ENCODE assay signal across 39 cellular contexts in genomic region chr9:28758971-28759370, GRCh38.
"Had no signal": no experiment of that assay in that cellular context is flagged by ENCODE, and none has a peak within 500 bp of the region (broad histone marks: within the 10 kb centered on the region; RNA-seq: fewer than 3 reads in every experiment).

No MANE protein-coding gene starts in this region.

- H3K4me1 ChIP-seq: adrenal gland, ascending aorta, body of pancreas, breast epithelium had no signal

- DNase-seq: activated effector memory CD4-positive, alpha-beta T cell treated with anti-CD3 and anti-CD28 coated beads, Interleukin-2, amount 50 U/mL, for 16 hours; activated effector memory CD4-positive, alpha-beta T cell treated with Interleukin-2 at 50 U/mL for 16 hours; activated gamma-delta T cell; activated gamma-delta T cell treated with Interleukin-2 at 50 U/mL for 16 hours; activated naive CD4-positive, alpha-beta T cell; activated naive CD4-positive, alpha-beta T cell treated with anti-CD3 and anti-CD28 coated beads for 36 hours; activated naive CD4-positive, alpha-beta T cell treated with anti-CD3 and anti-CD28 coated beads, Interleukin-2, amount 10 ng/mL, durations not matched to agents 7 days and 5 days; activated naive CD4-positive, alpha-beta T cell treated with anti-CD3 and anti-CD28 coated beads, Interleukin-2, amount 50 U/mL, for 16 hours; activated naive CD4-positive, alpha-beta T cell treated with Interleukin-2 at 50 U/mL for 16 hours; activated naive CD8-positive, alpha-beta T cell treated with anti-CD3 and anti-CD28 coated beads for 36 hours; activated naive CD8-positive, alpha-beta T cell treated with anti-CD3 and anti-CD28 coated beads, Interleukin-2, amount 10 ng/mL, durations not matched to agents 7 days and 5 days; activated naive CD8-positive, alpha-beta T cell treated with anti-CD3 and anti-CD28 coated beads, Interleukin-2, amount 50 U/mL, for 24 hours; activated T-cell treated with anti-CD3 and anti-CD28 coated beads for 4 hours; activated T-cell treated with anti-CD3 and anti-CD28 coated beads, Interleukin-2, amount 50 U/mL, for 1 hour; activated T-cell treated with anti-CD3 and anti-CD28 coated beads, Interleukin-2, amount 50 U/mL, for 24 hours; activated T-cell treated with anti-CD3 and anti-CD28 coated beads, Interleukin-2, amount 50 U/mL, for 4 hours; activated T-cell treated with anti-CD3 and anti-CD28 coated beads, Interleukin-2, amount 50 U/mL, for 48 hours; activated T-cell treated with anti-CD3 and anti-CD28 coated beads, Interleukin-2, amount 50 U/mL, for 72 hours; adrenal gland; amniotic stem cell; amygdala; anterior cingulate cortex; aorta; body of pancreas; brain microvascular endothelial cell; caudate nucleus; central memory CD4-positive, alpha-beta T cell; cerebellar nuclear complex had no signal

- H3K9me3 Mint-ChIP-seq: activated naive CD4-positive, alpha-beta T cell treated with anti-CD3 and anti-CD28 coated beads, Interleukin-2, amount 50 U/mL, for 72 hours; activated naive CD8-positive, alpha-beta T cell treated with anti-CD3 and anti-CD28 coated beads, Interleukin-2, amount 10 ng/mL, durations not matched to agents 7 days and 5 days had no signal

- H3K27me3 Mint-ChIP-seq: activated naive CD4-positive, alpha-beta T cell treated with anti-CD3 and anti-CD28 coated beads, Interleukin-2, amount 10 ng/mL, durations not matched to agents 7 days and 5 days; activated naive CD4-positive, alpha-beta T cell treated with anti-CD3 and anti-CD28 coated beads, Interleukin-2, amount 50 U/mL, for 24 hours; activated naive CD8-positive, alpha-beta T cell; activated naive CD8-positive, alpha-beta T cell treated with anti-CD3 and anti-CD28 coated beads for 36 hours; activated naive CD8-positive, alpha-beta T cell treated with anti-CD3 and anti-CD28 coated beads, Interleukin-2, amount 10 ng/mL, durations not matched to agents 7 days and 5 days; activated naive CD8-positive, alpha-beta T cell treated with anti-CD3 and anti-CD28 coated beads, Interleukin-2, amount 50 U/mL, for 24 hours; activated T-cell treated with anti-CD3 and anti-CD28 coated beads, Interleukin-2, amount 50 U/mL, for 24 hours; activated T-helper 17 cell treated with anti-CD3 and anti-CD28 coated beads, Interleukin-2, amount 50 U/mL, for 72 hours; brain; central memory CD8-positive, alpha-beta T cell had no signal

- H3K4me3 Mint-ChIP-seq: activated naive CD4-positive, alpha-beta T cell treated with anti-CD3 and anti-CD28 coated beads for 36 hours; activated naive CD4-positive, alpha-beta T cell treated with anti-CD3 and anti-CD28 coated beads, Interleukin-2, amount 10 ng/mL, durations not matched to agents 7 days and 5 days; activated naive CD4-positive, alpha-beta T cell treated with anti-CD3 and anti-CD28 coated beads, Interleukin-2, amount 50 U/mL, for 24 hours; activated naive CD8-positive, alpha-beta T cell; activated naive CD8-positive, alpha-beta T cell treated with anti-CD3 and anti-CD28 coated beads for 36 hours; activated naive CD8-positive, alpha-beta T cell treated with anti-CD3 and anti-CD28 coated beads, Interleukin-2, amount 10 ng/mL, durations not matched to agents 7 days and 5 days; activated naive CD8-positive, alpha-beta T cell treated with anti-CD3 and anti-CD28 coated beads, Interleukin-2, amount 50 U/mL, for 24 hours; activated T-cell treated with anti-CD3 and anti-CD28 coated beads, Interleukin-2, amount 50 U/mL, for 24 hours; activated T-cell treated with anti-CD3 and anti-CD28 coated beads, Interleukin-2, amount 50 U/mL, for 4 hours; activated T-cell treated with anti-CD3 and anti-CD28 coated beads, Interleukin-2, amount 50 U/mL, for 72 hours; activated T-helper 1 cell treated with anti-CD3 and anti-CD28 coated beads, Interleukin-12 subunit alpha, Interleukin-12 subunit beta, Interleukin-2, Interleukin-4 antibody, amounts not matched to agents 30 ng/mL and 10 ng/mL and 1 ng/mL, durations not matched to agents 14 hours and 24 hours and 36 hours; activated T-helper 17 cell treated with anti-CD3 and anti-CD28 coated beads, Interleukin-2, amount 50 U/mL, for 72 hours; brain; central memory CD8-positive, alpha-beta T cell had no signal

- H3K27ac ChIP-seq: adrenal gland, ascending aorta, body of pancreas, brain microvascular endothelial cell, breast epithelium, cardiac muscle cell had no signal

- H3K4me3 ChIP-seq: adrenal gland, ascending aorta, body of pancreas, breast epithelium, cardiac muscle cell had no signal

- H3K4me1 Mint-ChIP-seq: activated naive CD4-positive, alpha-beta T cell treated with anti-CD3 and anti-CD28 coated beads, Interleukin-2, amount 10 ng/mL, durations not matched to agents 7 days and 5 days; activated naive CD4-positive, alpha-beta T cell treated with anti-CD3 and anti-CD28 coated beads, Interleukin-2, amount 50 U/mL, for 24 hours; activated naive CD8-positive, alpha-beta T cell treated with anti-CD3 and anti-CD28 coated beads for 36 hours; activated naive CD8-positive, alpha-beta T cell treated with anti-CD3 and anti-CD28 coated beads, Interleukin-2, amount 10 ng/mL, durations not matched to agents 7 days and 5 days; activated naive CD8-positive, alpha-beta T cell treated with anti-CD3 and anti-CD28 coated beads, Interleukin-2, amount 50 U/mL, for 24 hours; activated T-helper 17 cell treated with anti-CD3 and anti-CD28 coated beads, Interleukin-2, amount 50 U/mL, for 72 hours; brain; central memory CD8-positive, alpha-beta T cell had no signal

- H3K36me3 ChIP-seq: adrenal gland, ascending aorta, brain microvascular endothelial cell, breast epithelium, cardiac muscle cell had no signal

- H3K27ac Mint-ChIP-seq: activated naive CD4-positive, alpha-beta T cell treated with anti-CD3 and anti-CD28 coated beads for 36 hours; activated naive CD4-positive, alpha-beta T cell treated with anti-CD3 and anti-CD28 coated beads, Interleukin-2, amount 10 ng/mL, durations not matched to agents 7 days and 5 days; activated naive CD4-positive, alpha-beta T cell treated with anti-CD3 and anti-CD28 coated beads, Interleukin-2, amount 50 U/mL, for 24 hours; activated naive CD4-positive, alpha-beta T cell treated with anti-CD3 and anti-CD28 coated beads, Interleukin-2, amount 50 U/mL, for 72 hours; activated naive CD8-positive, alpha-beta T cell; activated naive CD8-positive, alpha-beta T cell treated with anti-CD3 and anti-CD28 coated beads for 36 hours; activated naive CD8-positive, alpha-beta T cell treated with anti-CD3 and anti-CD28 coated beads, Interleukin-2, amount 10 ng/mL, durations not matched to agents 7 days and 5 days; activated naive CD8-positive, alpha-beta T cell treated with anti-CD3 and anti-CD28 coated beads, Interleukin-2, amount 50 U/mL, for 24 hours; activated T-cell treated with anti-CD3 and anti-CD28 coated beads, Interleukin-2, amount 50 U/mL, for 24 hours; activated T-cell treated with anti-CD3 and anti-CD28 coated beads, Interleukin-2, amount 50 U/mL, for 72 hours; activated T-helper 1 cell treated with anti-CD3 and anti-CD28 coated beads, Interleukin-12 subunit alpha, Interleukin-12 subunit beta, Interleukin-2, Interleukin-4 antibody, amounts not matched to agents 30 ng/mL and 10 ng/mL and 1 ng/mL, durations not matched to agents 14 hours and 24 hours and 36 hours; activated T-helper 17 cell treated with anti-CD3 and anti-CD28 coated beads, Interleukin-2, amount 50 U/mL, for 72 hours; activated T-helper 2 cell treated with anti-CD3 and anti-CD28 coated beads, Interferon-gamma antibody, Interleukin-2, Interleukin-4, amounts not matched to agents 10 μg/mL and 5 μg/mL and 100 μg/mL, durations not matched to agents 14 hours and 24 hours and 36 hours; brain had no signal

- H3K27me3 ChIP-seq: adrenal gland, ascending aorta, body of pancreas, brain microvascular endothelial cell, breast epithelium had no signal

- H3K9me3 ChIP-seq: ascending aorta, body of pancreas, breast epithelium had no signal

- H3K36me3 Mint-ChIP-seq: activated naive CD4-positive, alpha-beta T cell treated with anti-CD3 and anti-CD28 coated beads, Interleukin-2, amount 10 ng/mL, durations not matched to agents 7 days and 5 days; activated naive CD4-positive, alpha-beta T cell treated with anti-CD3 and anti-CD28 coated beads, Interleukin-2, amount 50 U/mL, for 24 hours; activated naive CD4-positive, alpha-beta T cell treated with anti-CD3 and anti-CD28 coated beads, Interleukin-2, amount 50 U/mL, for 72 hours; activated naive CD8-positive, alpha-beta T cell; activated naive CD8-positive, alpha-beta T cell treated with anti-CD3 and anti-CD28 coated beads for 36 hours; activated naive CD8-positive, alpha-beta T cell treated with anti-CD3 and anti-CD28 coated beads, Interleukin-2, amount 10 ng/mL, durations not matched to agents 7 days and 5 days; brain had no signal
